18 cellular contexts compared by ENCODE assay signal in the genomic region with DNA sequence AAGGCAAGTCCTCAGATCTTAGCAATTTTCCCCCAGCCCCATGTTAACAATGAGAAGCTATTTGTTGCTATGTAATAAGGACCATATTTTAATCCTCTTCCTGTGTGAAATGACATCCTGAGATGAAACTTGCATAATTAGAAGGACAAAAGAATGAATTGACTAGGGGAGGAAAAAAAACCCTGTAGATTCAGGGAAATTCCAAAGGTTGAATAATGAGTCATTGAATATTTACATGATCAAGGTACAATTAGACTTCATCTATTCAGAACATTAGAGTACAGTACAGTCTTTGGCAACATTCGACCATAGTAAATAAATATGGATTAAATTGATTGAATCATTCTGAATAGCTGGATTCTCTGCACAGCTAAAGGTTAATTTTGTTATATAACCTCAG. TPM values are rescaled to one million over a fixed set of nuclear protein-coding genes. Genes with fewer than 3 reads are reported as not detected.
DNase-seq lines count a peak whose midpoint lies in the region; ATAC-seq and TF ChIP-seq lines count a peak whose summit lies in the region.
"Had no signal": no experiment of that assay in that cellular context is flagged by ENCODE, and none has a peak within 500 bp of the region (broad histone marks: within the 10 kb centered on the region; RNA-seq: fewer than 3 reads in every experiment).

No MANE protein-coding gene starts in this region.

- H3K36me3 ChIP-seq in liver (ENCODE audit: control insufficient read depth in 4 of 4, insufficient read depth in 3 of 4, low read depth in 1 of 4, low read length in 3 of 4) = no peaks in the 10 kb centered on the region
- no peaks in the 10 kb centered on the region for H3K36me3 ChIP-seq in mesenchymal stem cell (ENCODE audit: control insufficient read depth in 1 of 2, insufficient read depth in 2 of 2, low read depth in 1 of 2, low read length in 2 of 2)
- no peaks in the 10 kb centered on the region for H3K36me3 ChIP-seq in suprapubic skin

- H3K9ac ChIP-seq in liver (ENCODE audit: low read depth in 1 of 2, low read length in 2 of 2) = no peak overlapping the region
- H3K9ac ChIP-seq in mesenchymal stem cell (ENCODE audit: low read length) = no peak overlapping the region

- no peak overlapping the region for H4K8ac ChIP-seq in mesenchymal stem cell (ENCODE audit: low read length)

- no peak overlapping the region for H2BK5ac ChIP-seq in mesenchymal stem cell (ENCODE audit: low read depth, low read length, poor library complexity, severe bottlenecking)

- H3K23ac ChIP-seq in mesenchymal stem cell (ENCODE audit: low read length in 2 of 2) = no peak overlapping the region

- no peak for TF ChIP-seq EP300 in suprapubic skin (IDR thresholded peaks at IDR 0.05)

- H3K4me3 Mint-ChIP-seq in activated naive CD8-positive, alpha-beta T cell treated with anti-CD3 and anti-CD28 coated beads, Interleukin-2, amount 50 U/mL, for 24 hours = no peak overlapping the region
- H3K4me3 Mint-ChIP-seq in activated naive CD8-positive, alpha-beta T cell treated with anti-CD3 and anti-CD28 coated beads for 36 hours = no peak overlapping the region
- H3K4me3 Mint-ChIP-seq in MCF 10A (ENCODE audit: unreplicated experiment) (no peak overlapping the region), type B pancreatic cell (no peak overlapping the region)
- H3K4me3 Mint-ChIP-seq: activated CD4-positive, alpha-beta memory T cell treated with anti-CD3 and anti-CD28 coated beads for 36 hours; activated T-helper 1 cell treated with anti-CD3 and anti-CD28 coated beads, Interleukin-12 subunit alpha, Interleukin-12 subunit beta, Interleukin-2, Interleukin-4 antibody, amounts not matched to agents 30 ng/mL and 10 ng/mL and 1 ng/mL, durations not matched to agents 14 hours and 24 hours and 36 hours; CD4-positive, CD25-positive, alpha-beta regulatory T cell; naive thymus-derived CD4-positive, alpha-beta T cell had no signal

- POLR2A ChIA-PET in MCF 10A (lab: Yijun Ruan, JAX) = interaction anchor here (0.7 to 1.3 kb wide), 3 partner anchors 10 to 90 kb away, joined by 3 to 4 read pairs (median 4); a partner anchor contains a TSS

- H2AFZ ChIP-seq in mesenchymal stem cell (ENCODE audit: low read depth, low read length) = no peak overlapping the region

- TF ChIP-seq CTCF in MCF 10A (IDR thresholded peaks at IDR 0.05; ENCODE audit: unreplicated experiment) (no peak), liver (IDR thresholded peaks at IDR 0.05; ENCODE audit: low read depth, low read length, missing input control) (no peak), type B pancreatic cell (conservative IDR thresholded peaks at IDR 0.05) (no peak), suprapubic skin (IDR thresholded peaks at IDR 0.05) (no peak)

- no peaks in the 10 kb centered on the region for H3K36me3 Mint-ChIP-seq in activated naive CD8-positive, alpha-beta T cell treated with anti-CD3 and anti-CD28 coated beads, Interleukin-2, amount 50 U/mL, for 24 hours (ENCODE audit: low read depth)
- H3K36me3 Mint-ChIP-seq in activated naive CD8-positive, alpha-beta T cell treated with anti-CD3 and anti-CD28 coated beads for 36 hours = no peaks in the 10 kb centered on the region
- H3K36me3 Mint-ChIP-seq in MCF 10A (ENCODE audit: insufficient read depth, unreplicated experiment) (no peaks in the 10 kb centered on the region), type B pancreatic cell (no peaks in the 10 kb centered on the region)
- H3K36me3 Mint-ChIP-seq: activated CD4-positive, alpha-beta memory T cell treated with anti-CD3 and anti-CD28 coated beads for 36 hours; CD4-positive, CD25-positive, alpha-beta regulatory T cell; naive thymus-derived CD4-positive, alpha-beta T cell had no signal

- DNase-seq in activated naive CD8-positive, alpha-beta T cell treated with anti-CD3 and anti-CD28 coated beads, Interleukin-2, amount 50 U/mL, for 24 hours = no peak
- DNase-seq in activated naive CD8-positive, alpha-beta T cell treated with anti-CD3 and anti-CD28 coated beads for 36 hours = no peak
- peak; percentile 31 for DNase-seq in MCF 10A (ENCODE audit: unreplicated experiment)
- DNase-seq in type B pancreatic cell (ENCODE audit: extremely low spot score, unreplicated experiment) = no peak
- no peak for DNase-seq in mesenchymal stem cell
- DNase-seq in suprapubic skin (ENCODE audit: low spot score in 2 of 2) = no peak
- DNase-seq: activated CD4-positive, alpha-beta memory T cell treated with anti-CD3 and anti-CD28 coated beads for 36 hours; amniotic stem cell; CD4-positive, CD25-positive, alpha-beta regulatory T cell; foreskin fibroblast; GOT3; Karpas-422; naive thymus-derived CD4-positive, alpha-beta T cell; NCI-H1436 had no signal

- H2BK15ac ChIP-seq in mesenchymal stem cell (ENCODE audit: low read depth, poor library complexity, severe bottlenecking) = no peak overlapping the region

- no peak overlapping the region for H3K14ac ChIP-seq in mesenchymal stem cell (ENCODE audit: low read length in 2 of 2)

- TF ChIP-seq POLR2A in suprapubic skin (IDR thresholded peaks at IDR 0.05) = no peak

- intact Hi-C loops in MCF 10A (cut with micrococcal nuclease) = no loop called here

- WGBS in liver = 27% methylated on average over 1 of the region's 1 CpG
- WGBS in mesenchymal stem cell = no CpG with 5 or more reads among the region's 1 CpG
- WGBS in suprapubic skin = 38% methylated on average over 1 of the region's 1 CpG

- no peak overlapping the region for H3K4me2 ChIP-seq in mesenchymal stem cell (ENCODE audit: low read length, poor library complexity, severe bottlenecking)

- no peak overlapping the region for H3K27ac Mint-ChIP-seq in activated naive CD8-positive, alpha-beta T cell treated with anti-CD3 and anti-CD28 coated beads, Interleukin-2, amount 50 U/mL, for 24 hours
- no peak overlapping the region for H3K27ac Mint-ChIP-seq in activated naive CD8-positive, alpha-beta T cell treated with anti-CD3 and anti-CD28 coated beads for 36 hours
- H3K27ac Mint-ChIP-seq in MCF 10A (ENCODE audit: low read depth, unreplicated experiment) = peak overlapping the region; percentile 21
- H3K27ac Mint-ChIP-seq in type B pancreatic cell = peak overlapping the region; percentile 72
- H3K27ac Mint-ChIP-seq: activated CD4-positive, alpha-beta memory T cell treated with anti-CD3 and anti-CD28 coated beads for 36 hours; activated T-helper 1 cell treated with anti-CD3 and anti-CD28 coated beads, Interleukin-12 subunit alpha, Interleukin-12 subunit beta, Interleukin-2, Interleukin-4 antibody, amounts not matched to agents 30 ng/mL and 10 ng/mL and 1 ng/mL, durations not matched to agents 14 hours and 24 hours and 36 hours; CD4-positive, CD25-positive, alpha-beta regulatory T cell; naive thymus-derived CD4-positive, alpha-beta T cell had no signal

- H3K9me3 Mint-ChIP-seq in activated naive CD8-positive, alpha-beta T cell treated with anti-CD3 and anti-CD28 coated beads, Interleukin-2, amount 50 U/mL, for 24 hours = no peaks in the 10 kb centered on the region
- H3K9me3 Mint-ChIP-seq in activated naive CD8-positive, alpha-beta T cell treated with anti-CD3 and anti-CD28 coated beads for 36 hours = no peaks in the 10 kb centered on the region
- H3K9me3 Mint-ChIP-seq in MCF 10A (ENCODE audit: unreplicated experiment) (no peaks in the 10 kb centered on the region), type B pancreatic cell (peaks cover 5% of the 10 kb centered on the region)
- H3K9me3 Mint-ChIP-seq: activated CD4-positive, alpha-beta memory T cell treated with anti-CD3 and anti-CD28 coated beads for 36 hours; activated T-helper 1 cell treated with anti-CD3 and anti-CD28 coated beads, Interleukin-12 subunit alpha, Interleukin-12 subunit beta, Interleukin-2, Interleukin-4 antibody, amounts not matched to agents 30 ng/mL and 10 ng/mL and 1 ng/mL, durations not matched to agents 14 hours and 24 hours and 36 hours; CD4-positive, CD25-positive, alpha-beta regulatory T cell had no signal

- peaks cover 2% of the 10 kb centered on the region for H3K27me3 Mint-ChIP-seq in activated naive CD8-positive, alpha-beta T cell treated with anti-CD3 and anti-CD28 coated beads, Interleukin-2, amount 50 U/mL, for 24 hours
- no peaks in the 10 kb centered on the region for H3K27me3 Mint-ChIP-seq in activated naive CD8-positive, alpha-beta T cell treated with anti-CD3 and anti-CD28 coated beads for 36 hours
- H3K27me3 Mint-ChIP-seq in MCF 10A (ENCODE audit: insufficient read depth, unreplicated experiment) = no peaks in the 10 kb centered on the region
- H3K27me3 Mint-ChIP-seq in type B pancreatic cell = no peaks in the 10 kb centered on the region
- H3K27me3 Mint-ChIP-seq: CD4-positive, CD25-positive, alpha-beta regulatory T cell had no signal

- H3K4me3 ChIP-seq in liver (ENCODE audit: low read depth in 1 of 3, low read length in 3 of 3) (no peak overlapping the region), mesenchymal stem cell (ENCODE audit: insufficient read depth in 1 of 2, low read depth in 1 of 2, low read length in 2 of 2) (no peak overlapping the region), suprapubic skin (no peak overlapping the region)

- no peak overlapping the region for H2BK120ac ChIP-seq in mesenchymal stem cell (ENCODE audit: low read depth, low read length)

- peaks cover 10% of the 10 kb centered on the region for H3K4me1 Mint-ChIP-seq in activated naive CD8-positive, alpha-beta T cell treated with anti-CD3 and anti-CD28 coated beads, Interleukin-2, amount 50 U/mL, for 24 hours
- peaks cover 7% of the 10 kb centered on the region for H3K4me1 Mint-ChIP-seq in activated naive CD8-positive, alpha-beta T cell treated with anti-CD3 and anti-CD28 coated beads for 36 hours
- H3K4me1 Mint-ChIP-seq in MCF 10A (ENCODE audit: insufficient read depth, unreplicated experiment) (peaks cover 22% of the 10 kb centered on the region), type B pancreatic cell (ENCODE audit: unreplicated experiment) (no peaks in the 10 kb centered on the region)
- H3K4me1 Mint-ChIP-seq: CD4-positive, CD25-positive, alpha-beta regulatory T cell; naive thymus-derived CD4-positive, alpha-beta T cell had no signal

- no TSS peak for BruUV-seq in MCF 10A (replicated peaks; lab: Mats Ljungman, UMichigan)

- no peak overlapping the region for H2AK5ac ChIP-seq in mesenchymal stem cell (ENCODE audit: low read length, severe bottlenecking)

- CTCF ChIA-PET in MCF 10A (lab: Yijun Ruan, JAX) = interaction anchor here (1.0 kb wide), 1 partner anchor 337 kb away, joined by 3 read pairs; no protein-coding TSS in a partner anchor

- H3K79me1 ChIP-seq in mesenchymal stem cell (replicated peaks; ENCODE audit: low read length, poor library complexity, severe bottlenecking) = no peaks in the 10 kb centered on the region

- H2BK12ac ChIP-seq in mesenchymal stem cell (ENCODE audit: low read length in 2 of 2) = no peak overlapping the region

- peak; percentile 61 for ATAC-seq in activated naive CD8-positive, alpha-beta T cell treated with anti-CD3 and anti-CD28 coated beads, Interleukin-2, amount 50 U/mL, for 24 hours
- no peak for ATAC-seq in GM21717 (IDR thresholded peaks at IDR 0.05; ENCODE audit: unreplicated experiment)
- ATAC-seq: naive thymus-derived CD4-positive, alpha-beta T cell had no signal

- no peak overlapping the region for H3K27ac ChIP-seq in liver (ENCODE audit: low read depth in 1 of 2, low read length in 2 of 2)
- no peak overlapping the region for H3K27ac ChIP-seq in mesenchymal stem cell (ENCODE audit: low read length, poor library complexity, severe bottlenecking)
- no peak overlapping the region for H3K27ac ChIP-seq in suprapubic skin
- H3K27ac ChIP-seq: HL-60 had no signal

- no peak overlapping the region for H4K91ac ChIP-seq in mesenchymal stem cell (ENCODE audit: low read length)

- H3K4ac ChIP-seq in mesenchymal stem cell (ENCODE audit: low read depth in 1 of 2, low read length in 2 of 2) = no peak overlapping the region

- H3K18ac ChIP-seq in mesenchymal stem cell (ENCODE audit: low read depth in 1 of 2, low read length in 2 of 2) = no peak overlapping the region

- no peaks in the 10 kb centered on the region for H3K9me3 ChIP-seq in liver (ENCODE audit: control insufficient read depth in 4 of 4, low read length in 3 of 4)
- H3K9me3 ChIP-seq in mesenchymal stem cell (ENCODE audit: control insufficient read depth, low read length) = no peaks in the 10 kb centered on the region
- H3K9me3 ChIP-seq in suprapubic skin = no peaks in the 10 kb centered on the region

- H3K27me3 ChIP-seq in liver (ENCODE audit: control insufficient read depth in 4 of 4, insufficient read depth in 4 of 4, low read length in 3 of 4) = no peaks in the 10 kb centered on the region
- H3K27me3 ChIP-seq in mesenchymal stem cell (ENCODE audit: control insufficient read depth in 1 of 2, insufficient read depth in 1 of 2, low read length in 2 of 2) = no peaks in the 10 kb centered on the region
- no peaks in the 10 kb centered on the region for H3K27me3 ChIP-seq in suprapubic skin

- TF ChIP-seq RAD21 in liver (IDR thresholded peaks at IDR 0.05) = no peak

- H3K4me1 ChIP-seq in liver (ENCODE audit: control insufficient read depth in 4 of 4, insufficient read depth in 4 of 4, low read length in 3 of 4) (peaks cover 0 to 6% (median 0%) of the 10 kb centered on the region in 4 donors), mesenchymal stem cell (ENCODE audit: control insufficient read depth, insufficient read depth, low read depth, low read length) (no peaks in the 10 kb centered on the region), suprapubic skin (peaks cover 4% of the 10 kb centered on the region)

RNA-seq across cellular contexts. Expression of a gene that starts 9.4 kb away (rescaled TPM):
- not detected for total RNA-seq in activated naive CD8-positive, alpha-beta T cell treated with anti-CD3 and anti-CD28 coated beads for 36 hours
- total RNA-seq in MCF 10A (2022) (0.29 and 0.70 TPM in 2 replicates), liver (under 1 TPM in 1 of 2 donors, not detected in 1; under 0.01 TPM), type B pancreatic cell (ENCODE audit: low replicate concordance) (5.2 and 18.0 TPM in 2 replicates), suprapubic skin (10 to 100 TPM in 1 of 4 donors, 1 to 10 TPM in 3; 2.1 to 11.9 (median 7.0) TPM)
- polyA plus RNA-seq in liver = not detected
- not detected for polyA plus RNA-seq in mesenchymal stem cell (2013, experiment 1 of 2)
- polyA plus RNA-seq in mesenchymal stem cell (2013, experiment 2 of 2) = not detected
- total RNA-seq: activated CD4-positive, alpha-beta memory T cell treated with anti-CD3 and anti-CD28 coated beads for 36 hours; activated T-helper 1 cell treated with anti-CD3 and anti-CD28 coated beads, Interleukin-12 subunit alpha, Interleukin-12 subunit beta, Interleukin-2, Interleukin-4 antibody, amounts not matched to agents 30 ng/mL and 10 ng/mL and 1 ng/mL, durations not matched to agents 14 hours and 24 hours and 36 hours; CD4-positive, CD25-positive, alpha-beta regulatory T cell; naive thymus-derived CD4-positive, alpha-beta T cell had no signal
- polyA plus RNA-seq: CD4-positive, CD25-positive, alpha-beta regulatory T cell; naive thymus-derived CD4-positive, alpha-beta T cell had no signal

Comparison
In these comparisons a context has a peak if more than half of its experiments do, and no peak if none do; other contexts are left out.
1. H3K27ac Mint-ChIP-seq: peak in MCF 10A (single experiment) and type B pancreatic cell (single experiment); none in activated naive CD8-positive, alpha-beta T cell treated with anti-CD3 and anti-CD28 coated beads, Interleukin-2, amount 50 U/mL, for 24 hours (single experiment) and activated naive CD8-positive, alpha-beta T cell treated with anti-CD3 and anti-CD28 coated beads for 36 hours (single experiment).